In genomic region chr1:209767706-209768105, GRCh38 we compare ENCODE assay signal across 12 cellular contexts. TPM values are rescaled to one million over a fixed set of nuclear protein-coding genes. Genes with fewer than 3 reads are reported as not detected.
A peak's percentile ranks its signal among the peaks of the same experiment; 100 is the strongest.
DNase-seq lines count a peak whose midpoint lies in the region; ATAC-seq and TF ChIP-seq lines count a peak whose summit lies in the region.
"Had no signal": no experiment of that assay in that cellular context is flagged by ENCODE, and none has a peak within 500 bp of the region (broad histone marks: within the 10 kb centered on the region; RNA-seq: fewer than 3 reads in every experiment).

No MANE protein-coding gene starts in this region.

- no peak for TF ChIP-seq EP300 in gastroesophageal sphincter (IDR thresholded peaks at IDR 0.05)

- peaks cover 32% of the 10 kb centered on the region for H3K4me1 ChIP-seq in mammary epithelial cell (ENCODE audit: insufficient read depth, low read length)
- peaks cover 0 to 8% of the 10 kb centered on the region in 2 donors for H3K4me1 ChIP-seq in breast epithelium
- no peaks in the 10 kb centered on the region for H3K4me1 ChIP-seq in colonic mucosa
- peaks cover 4 to 51% (median 16%) of the 10 kb centered on the region in 3 donors for H3K4me1 ChIP-seq in gastroesophageal sphincter
- H3K4me1 ChIP-seq: parathyroid adenoma had no signal

- DNase-seq in mammary epithelial cell (peak; percentile 34), breast epithelium (ENCODE audit: low spot score in 2 of 2) (no peak), MV-4-11 (lab: John Stamatoyannopoulos, UW) (peak; percentile 77), colonic mucosa (no peak), RPMI8226 (no peak), GM13977 (ENCODE audit: low spot score) (no peak)
- no peak for DNase-seq in activated CD4-positive, alpha-beta T cell treated with anti-CD3 and anti-CD28 coated beads for 48 hours
- DNase-seq: ACHN, NCI-H748 treated with DMSO at 0.1 percent for 48 hours had no signal

- dilution Hi-C loops in mammary epithelial cell (cut with HindIII; ENCODE audit: low sequenced_read_pairs) = loop anchor here (10.0 kb wide), 1 partner anchor 183 kb away; the partner anchor contains the start of gene CAMK1G

- no peak for ATAC-seq in gastroesophageal sphincter

- in situ Hi-C loops in mammary epithelial cell (cut with MboI; ENCODE audit: low sequenced_read_pairs in 2 of 2) = no loop called here
- in situ Hi-C loops in GM13977 (cut with MboI; ENCODE audit: low pct_unique_long_range_greater_than_20kb, low sequenced_read_pairs, unreplicated experiment) = no loop called here

- intact Hi-C loops in mammary epithelial cell (cut with micrococcal nuclease) = no loop called here
- intact Hi-C loops in breast epithelium (cut with DNase I; ENCODE audit: low total_unique reads) = no loop called here
- intact Hi-C loops in colonic mucosa (cut with DNase I) = no loop called here

- H3K9me3 ChIP-seq in mammary epithelial cell (replicated peaks; ENCODE audit: insufficient read depth, low read length) (no peaks in the 10 kb centered on the region), breast epithelium (no peaks in the 10 kb centered on the region), colonic mucosa (no peaks in the 10 kb centered on the region), gastroesophageal sphincter (no peaks in the 10 kb centered on the region)

- H3K27ac ChIP-seq in mammary epithelial cell (ENCODE audit: insufficient read depth, low read depth, low read length) (no peak overlapping the region), breast epithelium (peak overlapping the region in 1 of 2 donors; percentile 77), colonic mucosa (peak overlapping the region; percentile 57), gastroesophageal sphincter (no peak overlapping the region)
- H3K27ac ChIP-seq: parathyroid adenoma had no signal

- TF ChIP-seq POLR2A in breast epithelium (IDR thresholded peaks at IDR 0.05) (no peak), gastroesophageal sphincter (IDR thresholded peaks at IDR 0.05) (no peak)

- CTCF ChIA-PET in mammary epithelial cell (lab: Charles Lee; ENCODE audit: low non-redundant PET) = no interaction called here

- TF ChIP-seq CTCF in mammary epithelial cell (conservative IDR thresholded peaks at IDR 0.05 in 1 of 2, IDR thresholded peaks at IDR 0.05 in 1 of 2; ENCODE audit: extremely low read depth in 1 of 2, insufficient read depth in 1 of 2, low read depth in 1 of 2, low read length in 2 of 2) (no peak), breast epithelium (IDR thresholded peaks at IDR 0.05) (no peak), colonic mucosa (IDR thresholded peaks at IDR 0.05) (no peak), gastroesophageal sphincter (IDR thresholded peaks at IDR 0.05) (no peak), GM13977 (IDR thresholded peaks at IDR 0.05; ENCODE audit: extremely low read depth, insufficient read depth, missing control alignments) (no peak)

- H3K4me3 ChIP-seq in mammary epithelial cell (replicated peaks in 1 of 3; ENCODE audit: insufficient read depth in 1 of 3, low read depth in 2 of 3, low read length in 3 of 3) (no peak overlapping the region), breast epithelium (no peak overlapping the region), colonic mucosa (no peak overlapping the region), gastroesophageal sphincter (no peak overlapping the region)

- H4K20me1 ChIP-seq in mammary epithelial cell (ENCODE audit: insufficient read depth, low read length) = no peaks in the 10 kb centered on the region

- H2AFZ ChIP-seq in mammary epithelial cell (ENCODE audit: low read depth, low read length) = no peak overlapping the region
- H2AFZ ChIP-seq: parathyroid adenoma had no signal

- H3K9ac ChIP-seq in mammary epithelial cell (ENCODE audit: insufficient read depth, low read length) = no peak overlapping the region
- H3K9ac ChIP-seq in colonic mucosa (ENCODE audit: low read depth in 2 of 2, low read length in 2 of 2) = no peak overlapping the region
- H3K9ac ChIP-seq: parathyroid adenoma had no signal

- no peak overlapping the region for H3K4me2 ChIP-seq in mammary epithelial cell (ENCODE audit: insufficient read depth, low read depth, low read length)

- no TSS peak for BruUV-seq in mammary epithelial cell (replicated peaks; lab: Mats Ljungman, UMichigan)

- no peaks in the 10 kb centered on the region for H3K79me2 ChIP-seq in mammary epithelial cell (ENCODE audit: insufficient read depth, low read length)
- H3K79me2 ChIP-seq: parathyroid adenoma had no signal

- H3K27me3 ChIP-seq in mammary epithelial cell (ENCODE audit: insufficient read depth, low read length) (no peaks in the 10 kb centered on the region), breast epithelium (no peaks in the 10 kb centered on the region), colonic mucosa (no peaks in the 10 kb centered on the region), gastroesophageal sphincter (no peaks in the 10 kb centered on the region)

- H3K36me3 ChIP-seq in mammary epithelial cell (ENCODE audit: insufficient read depth, low read length) (no peaks in the 10 kb centered on the region), breast epithelium (no peaks in the 10 kb centered on the region), colonic mucosa (no peaks in the 10 kb centered on the region), gastroesophageal sphincter (no peaks in the 10 kb centered on the region)

RNA-seq across cellular contexts. Expression of gene TRAF3IP3, which starts 11.9 kb away (rescaled TPM):
- total RNA-seq in mammary epithelial cell (under 1 TPM in 1 of 2 donors, not detected in 1; 0.28 TPM), breast epithelium (1 to 10 TPM; 3.6 to 4.6 (median 4.4) TPM), colonic mucosa (1 to 10 TPM; 2.0 to 3.2 TPM), gastroesophageal sphincter (1 to 10 TPM in 3 of 4 donors, under 1 TPM in 1; 0.77 to 5.7 (median 3.5) TPM)
- polyA plus RNA-seq in mammary epithelial cell = not detected
- polyA minus RNA-seq in mammary epithelial cell = not detected
- total RNA-seq: M059J had no signal

RNA-seq across cellular contexts. Expression of gene C1orf74, which starts 16.7 kb away (rescaled TPM):
- total RNA-seq in mammary epithelial cell = 10 to 100 TPM; 29.8 to 50.1 TPM
- polyA plus RNA-seq in mammary epithelial cell = 13.2 TPM
- polyA minus RNA-seq in mammary epithelial cell = 28.7 TPM
- total RNA-seq in breast epithelium = 1 to 10 TPM in 2 of 3 donors, under 1 TPM in 1; 0.64 to 3.1 (median 2.0) TPM
- 1 to 10 TPM; 2.2 to 2.9 TPM for total RNA-seq in colonic mucosa
- 1 to 10 TPM in 1 of 4 donors, under 1 TPM in 3; 0.64 to 1.3 (median 0.87) TPM for total RNA-seq in gastroesophageal sphincter

RNA-seq across cellular contexts. Expression of gene IRF6, which starts 38.2 kb away (rescaled TPM):
- 100 to 1,000 TPM; 261 to 422 TPM for total RNA-seq in mammary epithelial cell
- polyA plus RNA-seq in mammary epithelial cell = 252 TPM
- polyA minus RNA-seq in mammary epithelial cell = 369 TPM
- total RNA-seq in breast epithelium = 10 to 100 TPM in 2 of 3 donors, 1 to 10 TPM in 1; 1.9 to 81.8 (median 42.9) TPM
- total RNA-seq in colonic mucosa = 100 to 1,000 TPM in 1 of 2 donors, 10 to 100 TPM in 1; 87.5 to 133 TPM
- 1 to 10 TPM; 1.2 to 6.8 (median 2.8) TPM for total RNA-seq in gastroesophageal sphincter

Comparison
In these comparisons a context has a peak if more than half of its experiments do, and no peak if none do; other contexts are left out.
1. DNase-seq: peak in mammary epithelial cell (single experiment) and MV-4-11 (single experiment); none in breast epithelium (0 of 2), colonic mucosa (single experiment), RPMI8226 (single experiment), activated CD4-positive, alpha-beta T cell treated with anti-CD3 and anti-CD28 coated beads for 48 hours (single experiment) and GM13977 (single experiment).
2. RNA of gene C1orf74, which starts 16.7 kb away (total RNA-seq): 29.8 to 50.1 TPM in mammary epithelial cell; 2.2 to 2.9 TPM in colonic mucosa, 0.64 to 3.1 TPM in breast epithelium and 0.64 to 1.3 TPM in gastroesophageal sphincter; every median in the first group is over 4 times any median in the second.